ENCODE assay signal across 19 cellular contexts in the genomic region with DNA sequence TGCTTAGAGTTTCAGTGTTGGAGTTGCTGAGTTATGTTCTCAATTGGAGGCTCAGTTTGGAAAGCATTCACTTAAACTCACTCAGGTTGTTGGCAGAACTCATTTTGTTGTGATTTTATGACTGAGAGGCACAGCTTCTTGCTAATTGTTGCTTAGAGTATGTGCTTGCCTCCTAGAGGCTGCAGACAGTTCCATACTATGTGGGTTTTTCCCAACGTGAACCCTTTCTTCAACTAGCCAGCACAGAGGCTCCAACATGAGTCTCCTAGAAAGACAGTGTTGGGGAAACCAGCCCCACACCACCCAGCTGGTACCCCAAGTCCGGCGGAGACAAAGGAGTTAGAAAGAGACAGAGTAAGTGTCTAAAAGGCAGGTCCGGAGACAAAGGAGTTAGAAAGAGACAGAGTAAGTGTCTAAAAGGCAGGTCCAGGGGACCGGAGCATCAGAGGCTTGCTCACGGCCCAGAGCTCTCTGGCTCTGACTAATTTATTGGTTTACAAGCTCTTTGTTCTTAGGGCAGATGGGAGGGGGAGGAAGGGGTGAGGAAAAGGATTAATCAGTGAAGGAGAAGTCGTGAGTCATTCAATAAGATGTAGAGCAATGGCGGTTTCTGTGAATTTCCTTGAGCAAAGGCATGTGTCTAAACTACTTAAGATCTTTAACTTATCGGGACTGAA.
DNase-seq lines count a peak whose midpoint lies in the region; ATAC-seq and TF ChIP-seq lines count a peak whose summit lies in the region.
"Had no signal": no experiment of that assay in that cellular context is flagged by ENCODE, and none has a peak within 500 bp of the region (broad histone marks: within the 10 kb centered on the region; RNA-seq: fewer than 3 reads in every experiment).

No MANE protein-coding gene starts in this region.

- WGBS in H9 (ENCODE audit: extremely low coverage, insufficient read length, low lambda C conversion rate), result no CpG with 5 or more reads among the region's 9 CpGs
- WGBS in stomach, 5 donors, result 47 to 60% (median 48%) methylated on average over 9 of the region's 9 CpGs

- no peak for TF ChIP-seq POLR2A in stomach (IDR thresholded peaks at IDR 0.05)

- H3K23ac ChIP-seq in H9 (ENCODE audit: insufficient read length, low read depth, low read length), result no peak overlapping the region

- no peak overlapping the region for H3K4me3 Mint-ChIP-seq in H9
- no peak overlapping the region for H3K4me3 Mint-ChIP-seq in progenitor cell of endocrine pancreas (ENCODE audit: low read depth)
- H3K4me3 Mint-ChIP-seq: activated B cell treated with CpG ODN at 0.5 μM for 24 hours; stimulated activated naive CD8-positive, alpha-beta T cell treated with anti-CD3 and anti-CD28 coated beads, Interleukin-15, amount 100 ng/mL, for 72 hours had no signal

- H3K79me2 ChIP-seq in H9 (ENCODE audit: insufficient read depth, low read length), result no peaks in the 10 kb centered on the region

- H3K36me3 Mint-ChIP-seq in H9 (ENCODE audit: insufficient read depth in 1 of 3, low read depth in 3 of 3) (peaks cover 0 to 9% (median 0%) of the 10 kb centered on the region in 3 experiments; a peak in 3 of 7 replicates), progenitor cell of endocrine pancreas (ENCODE audit: insufficient read depth) (peaks cover 1% of the 10 kb centered on the region)

- no peak overlapping the region for H2BK15ac ChIP-seq in H9 (ENCODE audit: low read depth, low read length)

- H3T11ph ChIP-seq in H9 (ENCODE audit: low read length), result no peak overlapping the region

- H4K20me1 ChIP-seq in H9 (ENCODE audit: control insufficient read depth, insufficient read depth, insufficient read length), result no peaks in the 10 kb centered on the region

- H2BK5ac ChIP-seq in H9 (ENCODE audit: insufficient read length, low read length), result no peak overlapping the region

- H3K4ac ChIP-seq in H9 (ENCODE audit: low read depth, low read length), result no peak overlapping the region

- H3K9me3 Mint-ChIP-seq in H9 (peaks cover 2 to 7% of the 10 kb centered on the region in 2 experiments; a peak in 4 of 5 replicates), progenitor cell of endocrine pancreas (ENCODE audit: low read depth) (peaks cover 6% of the 10 kb centered on the region)

- H3K36me3 ChIP-seq in stomach, result no peaks in the 10 kb centered on the region
- H3K36me3 ChIP-seq: heart right ventricle, left lung had no signal

- no peak overlapping the region for H2BK12ac ChIP-seq in H9 (ENCODE audit: insufficient read length, low read depth, low read length)

- H3K4me1 ChIP-seq in H9 (ENCODE audit: insufficient read depth, low read length) (no peaks in the 10 kb centered on the region), stomach (no peaks in the 10 kb centered on the region)
- H3K4me1 ChIP-seq: heart right ventricle, left lung, psoas muscle had no signal

- no peak overlapping the region for H4K8ac ChIP-seq in H9 (replicated peaks; ENCODE audit: insufficient read length, low read depth, low read length)

- intact Hi-C loops in stomach (cut with DNase I; ENCODE audit: low total_unique reads), result no loop called here

- H2BK120ac ChIP-seq in H9 (ENCODE audit: low read depth, low read length, poor library complexity, severe bottlenecking), result no peak overlapping the region

- no peaks in the 10 kb centered on the region for H3K79me1 ChIP-seq in H9 (ENCODE audit: insufficient read depth, low read depth, low read length, poor library complexity, severe bottlenecking)

- no peak overlapping the region for H4K91ac ChIP-seq in H9 (ENCODE audit: insufficient read length, low read depth, low read length)

- H3K4me3 ChIP-seq in stomach, result no peak overlapping the region
- H3K4me3 ChIP-seq: dorsolateral prefrontal cortex, heart right ventricle, left lung, psoas muscle had no signal

- H3K9me3 ChIP-seq in H9 (ENCODE audit: control insufficient read depth, low read depth, low read length) (no peaks in the 10 kb centered on the region), stomach (peaks cover 0 to 21% (median 2%) of the 10 kb centered on the region in 4 donors)

- no peak overlapping the region for H2BK20ac ChIP-seq in H9 (ENCODE audit: low read depth, low read length, poor library complexity, severe bottlenecking)

- no peak overlapping the region for H4K5ac ChIP-seq in H9 (ENCODE audit: insufficient read length, low read depth, low read length)

- H3K9ac ChIP-seq in H9 (ENCODE audit: extremely low read depth, insufficient read length, low read length), result no peak overlapping the region

- no peaks in the 10 kb centered on the region for H3K23me2 ChIP-seq in H9 (ENCODE audit: insufficient read length, low read depth, low read length, poor library complexity, severe bottlenecking)

- DNase-seq in H9 (peak; percentile 42), RKO (ENCODE audit: low spot score) (peak; percentile 16), glomerular visceral epithelial cell (ENCODE audit: extremely low spot score) (peak; percentile 6), progenitor cell of endocrine pancreas (ENCODE audit: low spot score, unreplicated experiment) (no peak), stomach (no peak), NCI-H1436 treated with DMSO at 0.1 percent for 48 hours (lab: John Stamatoyannopoulos, UW) (no peak), amniotic stem cell (lab: John Stamatoyannopoulos, UW) (no peak)
- DNase-seq: activated B cell treated with CpG ODN at 0.5 μM for 24 hours; activated gamma-delta T cell; dorsolateral prefrontal cortex; heart right ventricle; left lung; NCI-H2081; NCI-H748 treated with DMSO at 0.1 percent for 48 hours; psoas muscle; RPMI8226; stimulated activated CD4-positive, alpha-beta T cell treated with anti-CD3 and anti-CD28 coated beads, Interleukin-15, amount 100 ng/mL, for 24 hours; stimulated activated naive CD8-positive, alpha-beta T cell treated with anti-CD3 and anti-CD28 coated beads, Interleukin-15, amount 100 ng/mL, for 72 hours had no signal

- no peak overlapping the region for H2AK5ac ChIP-seq in H9 (ENCODE audit: insufficient read length, low read length)

- no peak overlapping the region for H2AFZ ChIP-seq in H9 (ENCODE audit: low read length)

- no peak overlapping the region for H3K27ac ChIP-seq in H9 (ENCODE audit: insufficient read length, low read depth, low read length)
- no peak overlapping the region for H3K27ac ChIP-seq in stomach
- H3K27ac ChIP-seq: dorsolateral prefrontal cortex, heart right ventricle, left lung, psoas muscle had no signal

- H3K27me3 ChIP-seq in H9 (ENCODE audit: insufficient read depth, low read length), result no peaks in the 10 kb centered on the region
- H3K27me3 ChIP-seq in stomach, result no peaks in the 10 kb centered on the region
- H3K27me3 ChIP-seq: heart right ventricle, left lung had no signal

- no peaks in the 10 kb centered on the region for H3K27me3 Mint-ChIP-seq in H9 (ENCODE audit: low read depth)
- no peaks in the 10 kb centered on the region for H3K27me3 Mint-ChIP-seq in progenitor cell of endocrine pancreas
- H3K27me3 Mint-ChIP-seq: activated B cell treated with CpG ODN at 0.5 μM for 24 hours; stimulated activated naive CD8-positive, alpha-beta T cell treated with anti-CD3 and anti-CD28 coated beads, Interleukin-15, amount 100 ng/mL, for 72 hours had no signal

- ATAC-seq in HG02885 (IDR thresholded peaks at IDR 0.05; ENCODE audit: poor library complexity, unreplicated experiment), result no peak
- ATAC-seq: heart right ventricle; left lung; psoas muscle; stimulated activated naive CD8-positive, alpha-beta T cell treated with anti-CD3 and anti-CD28 coated beads, Interleukin-15, amount 100 ng/mL, for 72 hours had no signal

- H3K4me2 ChIP-seq in H9 (ENCODE audit: insufficient read depth, insufficient read length, low read length), result no peak overlapping the region

- H3K18ac ChIP-seq in H9 (ENCODE audit: insufficient read length, low read depth, low read length), result no peak overlapping the region

- TF ChIP-seq EP300 in stomach (IDR thresholded peaks at IDR 0.05), result no peak

- peaks cover 6 to 15% of the 10 kb centered on the region in 2 experiments for H3K4me1 Mint-ChIP-seq in H9
- H3K4me1 Mint-ChIP-seq in progenitor cell of endocrine pancreas (ENCODE audit: low read depth), result peaks cover 5% of the 10 kb centered on the region
- H3K4me1 Mint-ChIP-seq: activated B cell treated with CpG ODN at 0.5 μM for 24 hours; stimulated activated naive CD8-positive, alpha-beta T cell treated with anti-CD3 and anti-CD28 coated beads, Interleukin-15, amount 100 ng/mL, for 72 hours had no signal

- H3K14ac ChIP-seq in H9 (ENCODE audit: insufficient read depth, low read length), result no peak overlapping the region

- peak overlapping the region in 2 of 3 experiments; percentile 3 to 34; a peak in 1 of 7 replicates for H3K27ac Mint-ChIP-seq in H9
- peak overlapping the region; percentile 72 for H3K27ac Mint-ChIP-seq in progenitor cell of endocrine pancreas
- H3K27ac Mint-ChIP-seq: activated B cell treated with CpG ODN at 0.5 μM for 24 hours; stimulated activated naive CD8-positive, alpha-beta T cell treated with anti-CD3 and anti-CD28 coated beads, Interleukin-15, amount 100 ng/mL, for 72 hours had no signal

- TF ChIP-seq CTCF in H9 (conservative IDR thresholded peaks at IDR 0.05) (no peak), progenitor cell of endocrine pancreas (IDR thresholded peaks at IDR 0.05; ENCODE audit: unreplicated experiment) (no peak), stomach (IDR thresholded peaks at IDR 0.05) (no peak)

- H3K56ac ChIP-seq in H9 (ENCODE audit: insufficient read length, low read depth, low read length), result no peak overlapping the region

Comparison
In these comparisons a context has a peak if more than half of its experiments do, and no peak if none do; other contexts are left out.
1. DNase-seq: peak in H9 (single experiment), RKO (single experiment) and glomerular visceral epithelial cell (single experiment); none in progenitor cell of endocrine pancreas (single experiment), stomach (single experiment), NCI-H1436 treated with DMSO at 0.1 percent for 48 hours (single experiment) and amniotic stem cell (single experiment).